Comparison of ENCODE assay signal across 20 cellular contexts in genomic region chr16:67435758-67436164, GRCh38. TPM values are rescaled to one million over a fixed set of nuclear protein-coding genes. Genes with fewer than 3 reads are reported as not detected.
"Had no signal": no experiment of that assay in that cellular context is flagged by ENCODE, and none has a peak within 500 bp of the region (broad histone marks: within the 10 kb centered on the region; RNA-seq: fewer than 3 reads in every experiment).

No MANE protein-coding gene starts in this region.

- H3K9me3 Mint-ChIP-seq: activated naive CD4-positive, alpha-beta T cell treated with anti-CD3 and anti-CD28 coated beads, Interleukin-2, amount 10 ng/mL, durations not matched to agents 7 days and 5 days; naive thymus-derived CD8-positive, alpha-beta T cell; T-helper 2 cell treated with Interferon-gamma antibody and Interleukin-4, amounts not matched to agents 5 μg/mL and 100 μg/mL, for 36 hours had no signal

- H3K4me3 Mint-ChIP-seq: activated naive CD4-positive, alpha-beta T cell treated with anti-CD3 and anti-CD28 coated beads, Interleukin-2, amount 10 ng/mL, durations not matched to agents 7 days and 5 days; naive thymus-derived CD8-positive, alpha-beta T cell; T-helper 2 cell treated with Interferon-gamma antibody and Interleukin-4, amounts not matched to agents 5 μg/mL and 100 μg/mL, for 36 hours had no signal

- DNase-seq: activated CD4-positive, alpha-beta T cell treated with anti-CD3 and anti-CD28 coated beads, Interleukin-2, amount 50 U/mL, for 1 hour; activated CD8-positive, alpha-beta memory T cell treated with anti-CD3 and anti-CD28 coated beads for 24 hours; activated naive CD4-positive, alpha-beta T cell treated with anti-CD3 and anti-CD28 coated beads, Interleukin-2, amount 10 ng/mL, durations not matched to agents 7 days and 5 days; left ventricle myocardium inferior; naive thymus-derived CD8-positive, alpha-beta T cell; nucleus accumbens; stimulated activated CD4-positive, alpha-beta T cell treated with anti-CD3 and anti-CD28 coated beads, Interleukin-15, amount 100 ng/mL, for 24 hours; stimulated activated CD4-positive, alpha-beta T cell treated with anti-CD3 and anti-CD28 coated beads, Interleukin-4, amount 100 ng/mL, for 1 hour; stimulated activated naive CD8-positive, alpha-beta T cell treated with anti-CD3 and anti-CD28 coated beads, Interleukin-15, Interleukin-2, amounts not matched to agents 100 U/mL and 50 U/mL, for 24 hours had no signal

- H3K4me3 ChIP-seq: ascending aorta, breast epithelium, left ventricle myocardium inferior, right atrium auricular region, skin epidermis, upper lobe of right lung had no signal

- H3K36me3 ChIP-seq: breast epithelium had no signal

- H3K27ac ChIP-seq: ascending aorta, left ventricle myocardium inferior, right atrium auricular region, skin epidermis, upper lobe of right lung had no signal

- ATAC-seq: esophagus mucosa; naive thymus-derived CD8-positive, alpha-beta T cell had no signal

- H3K27ac Mint-ChIP-seq: activated naive CD4-positive, alpha-beta T cell treated with anti-CD3 and anti-CD28 coated beads, Interleukin-2, amount 10 ng/mL, durations not matched to agents 7 days and 5 days; T-helper 2 cell treated with Interferon-gamma antibody and Interleukin-4, amounts not matched to agents 5 μg/mL and 100 μg/mL, for 36 hours had no signal

- H3K9me3 ChIP-seq: ascending aorta, breast epithelium, left ventricle myocardium inferior, right atrium auricular region, upper lobe of right lung had no signal

- H3K27me3 ChIP-seq: ascending aorta, breast epithelium, right atrium auricular region, upper lobe of right lung had no signal

RNA-seq across cellular contexts. Expression of gene HSD11B2, which starts 4.8 kb away (rescaled TPM):
- total RNA-seq: dermis microvascular lymphatic vessel endothelial cell; mononuclear cell; naive thymus-derived CD8-positive, alpha-beta T cell; right atrium auricular region had no signal
- polyA plus RNA-seq: naive thymus-derived CD8-positive, alpha-beta T cell had no signal

RNA-seq across cellular contexts. Expression of gene TPPP3, which starts 42.5 kb away (rescaled TPM):
- total RNA-seq: naive thymus-derived CD8-positive, alpha-beta T cell had no signal
- polyA plus RNA-seq: naive thymus-derived CD8-positive, alpha-beta T cell had no signal

RNA-seq across cellular contexts. Expression of gene AGRP, which starts 47.6 kb away (rescaled TPM):
- total RNA-seq: ascending aorta; breast epithelium; dermis microvascular lymphatic vessel endothelial cell; esophagus mucosa; kidney epithelial cell; left ventricle myocardium inferior; mononuclear cell; naive thymus-derived CD8-positive, alpha-beta T cell; posterior vena cava; right atrium auricular region had no signal
- polyA plus RNA-seq: naive thymus-derived CD8-positive, alpha-beta T cell had no signal
